10 cellular contexts compared by ENCODE assay signal in genomic region chr5:126961702-126962101, GRCh38.
A peak's percentile ranks its signal among the peaks of the same experiment; 100 is the strongest.
DNase-seq lines count a peak whose midpoint lies in the region; ATAC-seq, FAIRE-seq and TF ChIP-seq lines count a peak whose summit lies in the region.
"Had no signal": no experiment of that assay in that cellular context is flagged by ENCODE, and none has a peak within 500 bp of the region (broad histone marks: within the 10 kb centered on the region; RNA-seq: fewer than 3 reads in every experiment).

No MANE protein-coding gene starts in this region.

- H3K27ac ChIP-seq in endothelial cell of umbilical vein (ENCODE audit: insufficient read depth, low read depth, low read length), result no peak overlapping the region
- H3K27ac ChIP-seq: prostate gland had no signal

- no peak overlapping the region for H3K27ac Mint-ChIP-seq in activated naive CD8-positive, alpha-beta T cell treated with anti-CD3 and anti-CD28 coated beads for 36 hours

- no peak overlapping the region for H3K4me3 Mint-ChIP-seq in activated naive CD8-positive, alpha-beta T cell treated with anti-CD3 and anti-CD28 coated beads for 36 hours

- FAIRE-seq in H54 (lab: Jason Lieb, UNC) (peak; percentile 52), endothelial cell of umbilical vein (lab: Jason Lieb, UNC) (no peak)

- peaks cover 2% of the 10 kb centered on the region for H3K9me1 ChIP-seq in endothelial cell of umbilical vein (replicated peaks; ENCODE audit: control insufficient read depth, extremely low read depth, insufficient read depth, low read length)

- ATAC-seq in GM18505 (IDR thresholded peaks at IDR 0.05; ENCODE audit: unreplicated experiment), result peak; percentile 54

- no peak overlapping the region for H3K9ac ChIP-seq in endothelial cell of umbilical vein (replicated peaks; ENCODE audit: extremely low read depth, insufficient read depth, low read length)

- H3K4me3 ChIP-seq in endothelial cell of umbilical vein (replicated peaks in 1 of 3; ENCODE audit: insufficient read depth in 1 of 3, low read depth in 1 of 3, low read length in 3 of 3) (no peak overlapping the region), HAP-1 (no peak overlapping the region)
- H3K4me3 ChIP-seq: prostate gland had no signal

- peaks cover 52% of the 10 kb centered on the region for H3K79me2 ChIP-seq in endothelial cell of umbilical vein (ENCODE audit: control insufficient read depth, insufficient read depth, low read length)

- peaks cover 2% of the 10 kb centered on the region for H3K9me3 Mint-ChIP-seq in activated naive CD8-positive, alpha-beta T cell treated with anti-CD3 and anti-CD28 coated beads for 36 hours

- no peak for TF ChIP-seq CTCF in endothelial cell of umbilical vein (IDR thresholded peaks at IDR 0.05; ENCODE audit: extremely low read depth in 1 of 2, insufficient read depth in 1 of 2, low read depth in 1 of 2, low read length in 2 of 2)

- H3K36me3 ChIP-seq in endothelial cell of umbilical vein (ENCODE audit: control insufficient read depth in 2 of 2, extremely low read depth in 1 of 2, insufficient read depth in 2 of 2, low read length in 2 of 2) (no peaks in the 10 kb centered on the region), HAP-1 (replicated peaks) (no peaks in the 10 kb centered on the region)
- H3K36me3 ChIP-seq: prostate gland had no signal

- peaks cover 1% of the 10 kb centered on the region for H3K36me3 Mint-ChIP-seq in activated naive CD8-positive, alpha-beta T cell treated with anti-CD3 and anti-CD28 coated beads for 36 hours

- no peaks in the 10 kb centered on the region for H4K20me1 ChIP-seq in endothelial cell of umbilical vein (replicated peaks; ENCODE audit: control insufficient read depth, extremely low read depth, insufficient read depth, low read length)

- H3K27me3 ChIP-seq in endothelial cell of umbilical vein (ENCODE audit: control insufficient read depth in 2 of 2, insufficient read depth in 2 of 2, low read length in 2 of 2) (no peaks in the 10 kb centered on the region), HAP-1 (ENCODE audit: low read depth) (no peaks in the 10 kb centered on the region)

- CTCF ChIA-PET in endothelial cell of umbilical vein (lab: Charles Lee), result no interaction called here

- no peaks in the 10 kb centered on the region for H3K27me3 Mint-ChIP-seq in activated naive CD8-positive, alpha-beta T cell treated with anti-CD3 and anti-CD28 coated beads for 36 hours

- no peaks in the 10 kb centered on the region for H3K9me3 ChIP-seq in endothelial cell of umbilical vein (replicated peaks; ENCODE audit: control insufficient read depth, insufficient read depth, low read length)
- no peaks in the 10 kb centered on the region for H3K9me3 ChIP-seq in HAP-1
- H3K9me3 ChIP-seq: prostate gland had no signal

- H3K4me1 Mint-ChIP-seq in activated naive CD8-positive, alpha-beta T cell treated with anti-CD3 and anti-CD28 coated beads for 36 hours, result peaks cover 12% of the 10 kb centered on the region

- dilution Hi-C loops in endothelial cell of umbilical vein (cut with MboI; ENCODE audit: extremely low pct_ligation_motif_present, low sequenced_read_pairs), result no loop called here

- no TSS peak for BruUV-seq in endothelial cell of umbilical vein (replicated peaks; lab: Mats Ljungman, UMichigan)

- DNase-seq in H54 (ENCODE audit: insufficient read length, low spot score) (no peak), NCI-H1105 (lab: John Stamatoyannopoulos, UW) (peak; percentile 55), endothelial cell of umbilical vein (ENCODE audit: low read depth, low spot score) (peak; percentile 37), GM19240 (ENCODE audit: insufficient read length, low spot score) (no peak), HAP-1 (ENCODE audit: low spot score in 2 of 2) (no peak)
- DNase-seq in activated CD4-positive, alpha-beta T cell treated with anti-CD3 and anti-CD28 coated beads, Interleukin-2, amount 50 U/mL, for 4 hours, result no peak
- no peak for DNase-seq in activated naive CD8-positive, alpha-beta T cell treated with anti-CD3 and anti-CD28 coated beads for 36 hours
- DNase-seq: NCI-H1092 had no signal

- H3K4me1 ChIP-seq in endothelial cell of umbilical vein (ENCODE audit: control insufficient read depth, extremely low read depth, insufficient read depth, low read length) (peaks cover 13% of the 10 kb centered on the region), HAP-1 (peaks cover 4% of the 10 kb centered on the region; the same call in 1 of the 2 replicates)
- H3K4me1 ChIP-seq: prostate gland had no signal

- POLR2A ChIA-PET in endothelial cell of umbilical vein (lab: Charles Lee), result no interaction called here

- TF ChIP-seq POLR2A in GM18505 (IDR thresholded peaks at IDR 0.05; ENCODE audit: borderline replicate concordance, extremely low read depth, insufficient read depth, insufficient read length) (no peak), H54 (IDR thresholded peaks at IDR 0.05; ENCODE audit: low read depth, low read length) (no peak), endothelial cell of umbilical vein (IDR thresholded peaks at IDR 0.05; ENCODE audit: low read depth, low read length) (no peak)

- in situ Hi-C loops in HAP-1 (cut with MboI; ENCODE audit: low sequenced_read_pairs), result no loop called here

- intact Hi-C loops in endothelial cell of umbilical vein (cut with micrococcal nuclease), result loop anchor here (10.0 kb wide), 1 partner anchor 533 kb away; no protein-coding TSS in a partner anchor

- H2AFZ ChIP-seq in endothelial cell of umbilical vein (ENCODE audit: low read depth, low read length), result no peak overlapping the region

- H3K4me2 ChIP-seq in endothelial cell of umbilical vein (ENCODE audit: insufficient read depth, low read length), result no peak overlapping the region

TF ChIP-seq in endothelial cell of umbilical vein, 7 proteins besides CTCF, POLR2A, EP300 and RAD21:
- no peak for TF ChIP-seq MAX (IDR thresholded peaks at IDR 0.05; ENCODE audit: insufficient read depth, insufficient read length)
- no peak for TF ChIP-seq POLR2AphosphoS5 (IDR thresholded peaks at IDR 0.05; ENCODE audit: insufficient read depth, low read depth, low read length)
- TF ChIP-seq JUN (IDR thresholded peaks at IDR 0.05; ENCODE audit: borderline replicate concordance, insufficient read depth, insufficient read length, low read depth), result no peak
- no peak for TF ChIP-seq EZH2 (IDR thresholded peaks at IDR 0.05; ENCODE audit: borderline replicate concordance, low read depth, low read length, severe bottlenecking)
- no peak for TF ChIP-seq MYC (IDR thresholded peaks at IDR 0.05; ENCODE audit: low read depth, low read length)
- no peak for TF ChIP-seq GATA2 (IDR thresholded peaks at IDR 0.05; ENCODE audit: insufficient read depth, insufficient read length, low read depth, low read length)
- no peak for TF ChIP-seq FOS (IDR thresholded peaks at IDR 0.05; ENCODE audit: borderline replicate concordance, insufficient read depth, low read length)

Comparison
In these comparisons a context has a peak if more than half of its experiments do, and no peak if none do; other contexts are left out.
1. DNase-seq: peak in NCI-H1105 (single experiment) and endothelial cell of umbilical vein (single experiment); none in H54 (single experiment), activated CD4-positive, alpha-beta T cell treated with anti-CD3 and anti-CD28 coated beads, Interleukin-2, amount 50 U/mL, for 4 hours (0 of 2), GM19240 (single experiment), HAP-1 (0 of 2) and activated naive CD8-positive, alpha-beta T cell treated with anti-CD3 and anti-CD28 coated beads for 36 hours (single experiment).